ENCODE assay signal across 10 cellular contexts in the genomic region with DNA sequence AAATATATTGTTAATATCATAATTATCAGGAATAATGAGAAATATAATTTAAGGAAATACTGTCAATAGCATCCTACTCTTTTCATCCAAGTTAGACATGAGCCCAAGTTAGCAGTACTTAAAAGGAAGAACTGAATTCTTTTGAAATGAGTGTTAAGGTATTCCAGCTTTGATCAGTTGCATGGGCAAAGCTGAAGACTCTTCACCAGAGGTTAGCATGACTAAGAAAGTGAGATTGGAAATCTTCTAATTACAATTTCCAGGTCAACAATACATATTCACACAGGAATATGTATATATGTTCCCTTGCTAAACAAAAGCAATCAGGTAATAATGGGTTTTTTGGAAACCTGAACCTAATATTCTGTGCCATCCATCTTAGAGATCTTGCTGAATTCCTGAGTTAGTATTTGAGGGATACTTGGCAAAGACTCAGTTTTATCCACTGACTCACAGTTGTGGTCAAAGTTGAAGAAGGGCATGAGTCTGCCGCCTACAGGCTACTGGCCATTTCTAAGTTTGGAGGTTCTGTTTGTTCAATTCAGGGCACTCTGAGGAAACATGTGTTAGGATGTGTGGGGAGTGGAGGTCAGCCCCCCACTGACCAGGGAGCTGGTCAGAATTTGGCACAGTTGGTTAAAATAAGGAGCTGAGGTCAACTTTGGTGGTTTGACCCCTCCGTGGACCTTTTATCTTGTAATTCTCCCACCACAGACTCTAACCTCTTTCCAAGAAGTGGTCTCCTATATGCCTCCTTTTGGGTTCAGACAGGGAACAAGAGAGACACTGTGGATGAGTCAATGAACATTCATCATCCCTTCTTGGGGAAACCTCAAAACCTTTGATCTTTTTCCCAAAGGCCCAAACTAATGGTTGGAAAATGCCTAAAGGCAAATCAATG.
DNase-seq lines count a peak whose midpoint lies in the region; TF ChIP-seq lines count a peak whose summit lies in the region.
"Had no signal": no experiment of that assay in that cellular context is flagged by ENCODE, and none has a peak within 500 bp of the region (broad histone marks: within the 10 kb centered on the region; RNA-seq: fewer than 3 reads in every experiment).

No MANE protein-coding gene starts in this region.

- no peak overlapping the region for H3K4ac ChIP-seq in H9 (ENCODE audit: low read depth, low read length)

- no peak overlapping the region for H3T11ph ChIP-seq in H9 (ENCODE audit: low read length)

- no peak overlapping the region for H2AK5ac ChIP-seq in H9 (ENCODE audit: insufficient read length, low read length)

- no peaks in the 10 kb centered on the region for H4K20me1 ChIP-seq in H9 (ENCODE audit: control insufficient read depth, insufficient read depth, insufficient read length)

- H3K27me3 ChIP-seq in skeletal muscle satellite cell (ENCODE audit: control insufficient read depth, insufficient read depth, low read length) (no peaks in the 10 kb centered on the region), H9 (ENCODE audit: insufficient read depth, low read length) (no peaks in the 10 kb centered on the region)
- H3K27me3 ChIP-seq: stomach had no signal

- no peaks in the 10 kb centered on the region; a peak in 1 of 5 replicates for H3K9me3 Mint-ChIP-seq in H9
- no peaks in the 10 kb centered on the region for H3K9me3 Mint-ChIP-seq in activated CD4-positive, alpha-beta T cell treated with anti-CD3 and anti-CD28 coated beads, Interleukin-2, amount 10 ng/mL, durations not matched to agents 7 days and 5 days
- H3K9me3 Mint-ChIP-seq: activated naive CD4-positive, alpha-beta T cell treated with anti-CD3 and anti-CD28 coated beads, Interleukin-2, amount 50 U/mL, for 24 hours had no signal

- H3K79me1 ChIP-seq in H9 (ENCODE audit: insufficient read depth, low read depth, low read length, poor library complexity, severe bottlenecking), result no peaks in the 10 kb centered on the region

- H3K4me3 Mint-ChIP-seq in H9, result no peak overlapping the region
- H3K4me3 Mint-ChIP-seq in activated CD4-positive, alpha-beta T cell treated with anti-CD3 and anti-CD28 coated beads, Interleukin-2, amount 10 ng/mL, durations not matched to agents 7 days and 5 days, result no peak overlapping the region
- H3K4me3 Mint-ChIP-seq: activated naive CD4-positive, alpha-beta T cell treated with anti-CD3 and anti-CD28 coated beads, Interleukin-2, amount 50 U/mL, for 24 hours had no signal

- H3K56ac ChIP-seq in H9 (ENCODE audit: insufficient read length, low read depth, low read length), result no peak overlapping the region

- no peaks in the 10 kb centered on the region; the same call in 1 of the 2 replicates for H3K27me3 Mint-ChIP-seq in H9 (ENCODE audit: low read depth)
- H3K27me3 Mint-ChIP-seq in activated CD4-positive, alpha-beta T cell treated with anti-CD3 and anti-CD28 coated beads, Interleukin-2, amount 10 ng/mL, durations not matched to agents 7 days and 5 days, result peaks cover 4% of the 10 kb centered on the region
- H3K27me3 Mint-ChIP-seq: activated naive CD4-positive, alpha-beta T cell treated with anti-CD3 and anti-CD28 coated beads, Interleukin-2, amount 50 U/mL, for 24 hours had no signal

- no peak overlapping the region for H4K5ac ChIP-seq in H9 (ENCODE audit: insufficient read length, low read depth, low read length)

- no peak overlapping the region for H2BK120ac ChIP-seq in H9 (ENCODE audit: low read depth, low read length, poor library complexity, severe bottlenecking)

- POLR2A ChIA-PET in activated CD4-positive, alpha-beta T cell treated with anti-CD3 and anti-CD28 coated beads, Interleukin-2, amount 10 ng/mL, durations not matched to agents 7 days and 5 days (lab: Charles Lee), result no interaction called here

- no peak overlapping the region for H3K23ac ChIP-seq in H9 (ENCODE audit: insufficient read length, low read depth, low read length)

- H3K23me2 ChIP-seq in H9 (ENCODE audit: insufficient read length, low read depth, low read length, poor library complexity, severe bottlenecking), result no peaks in the 10 kb centered on the region

- 0 out of 7 replicates have a peak, but pooled peaks cover 0 to 2% (median 0%) of the 10 kb centered on the region in 3 experiments for H3K36me3 Mint-ChIP-seq in H9 (ENCODE audit: insufficient read depth in 1 of 3, low read depth in 3 of 3)
- no peaks in the 10 kb centered on the region for H3K36me3 Mint-ChIP-seq in activated CD4-positive, alpha-beta T cell treated with anti-CD3 and anti-CD28 coated beads, Interleukin-2, amount 10 ng/mL, durations not matched to agents 7 days and 5 days (ENCODE audit: low read depth)
- H3K36me3 Mint-ChIP-seq: activated naive CD4-positive, alpha-beta T cell treated with anti-CD3 and anti-CD28 coated beads, Interleukin-2, amount 50 U/mL, for 24 hours had no signal

- no peak overlapping the region for H3K4me3 ChIP-seq in skeletal muscle satellite cell (ENCODE audit: low read length)
- H3K4me3 ChIP-seq: mucosa of descending colon, stomach had no signal

- no peak overlapping the region for H2BK20ac ChIP-seq in H9 (ENCODE audit: low read depth, low read length, poor library complexity, severe bottlenecking)

- CTCF ChIA-PET in activated CD4-positive, alpha-beta T cell treated with anti-CD3 and anti-CD28 coated beads, Interleukin-2, amount 10 ng/mL, durations not matched to agents 7 days and 5 days (lab: Charles Lee), result interaction anchor here (1.0 kb wide), 1 partner anchor 9 kb away, joined by 3 read pairs; no protein-coding TSS in a partner anchor

- H3K27ac Mint-ChIP-seq in H9, result no peak overlapping the region
- H3K27ac Mint-ChIP-seq in activated CD4-positive, alpha-beta T cell treated with anti-CD3 and anti-CD28 coated beads, Interleukin-2, amount 10 ng/mL, durations not matched to agents 7 days and 5 days, result no peak overlapping the region
- H3K27ac Mint-ChIP-seq: activated naive CD4-positive, alpha-beta T cell treated with anti-CD3 and anti-CD28 coated beads, Interleukin-2, amount 50 U/mL, for 24 hours had no signal

- H4K91ac ChIP-seq in H9 (ENCODE audit: insufficient read length, low read depth, low read length), result no peak overlapping the region

- H3K36me3 ChIP-seq in skeletal muscle satellite cell (ENCODE audit: insufficient read depth, low read length), result no peaks in the 10 kb centered on the region
- H3K36me3 ChIP-seq: stomach had no signal

- peak; percentile 75 for DNase-seq in H4 (ENCODE audit: low spot score)
- peak; percentile 100 for DNase-seq in RPMI7951 (ENCODE audit: low read depth)
- DNase-seq in epithelial cell of prostate (ENCODE audit: low read depth, low spot score), result no peak
- DNase-seq in H9, result no peak
- DNase-seq in posterior vena cava (ENCODE audit: low spot score), result no peak
- no peak for DNase-seq in activated CD4-positive, alpha-beta T cell treated with anti-CD3 and anti-CD28 coated beads, Interleukin-2, amount 10 ng/mL, durations not matched to agents 7 days and 5 days
- DNase-seq: mucosa of descending colon, stomach had no signal

- TF ChIP-seq CTCF in H9 (conservative IDR thresholded peaks at IDR 0.05), result no peak

- H3K27ac ChIP-seq in epithelial cell of prostate, result peak overlapping the region; percentile 55
- H3K27ac ChIP-seq in H9 (ENCODE audit: insufficient read length, low read depth, low read length), result no peak overlapping the region
- H3K27ac ChIP-seq: stomach had no signal

- H3K4me2 ChIP-seq in skeletal muscle satellite cell (ENCODE audit: low read length), result peak overlapping the region; percentile 41
- no peak overlapping the region for H3K4me2 ChIP-seq in H9 (ENCODE audit: insufficient read depth, insufficient read length, low read length)

- no peaks in the 10 kb centered on the region for H3K79me2 ChIP-seq in H9 (ENCODE audit: insufficient read depth, low read length)

- H2BK12ac ChIP-seq in H9 (ENCODE audit: insufficient read length, low read depth, low read length), result no peak overlapping the region

- H4K8ac ChIP-seq in H9 (replicated peaks; ENCODE audit: insufficient read length, low read depth, low read length), result no peak overlapping the region

- no peak overlapping the region for H3K18ac ChIP-seq in H9 (ENCODE audit: insufficient read length, low read depth, low read length)

- H3K9me3 ChIP-seq in skeletal muscle satellite cell (replicated peaks; ENCODE audit: low read length) (no peaks in the 10 kb centered on the region), H9 (ENCODE audit: control insufficient read depth, low read depth, low read length) (no peaks in the 10 kb centered on the region)
- H3K9me3 ChIP-seq: mucosa of descending colon, stomach had no signal

- H3K4me1 ChIP-seq in skeletal muscle satellite cell (ENCODE audit: control insufficient read depth, insufficient read depth, low read length) (peaks cover 45% of the 10 kb centered on the region), H9 (ENCODE audit: insufficient read depth, low read length) (no peaks in the 10 kb centered on the region)

- intact Hi-C loops in posterior vena cava (cut with DNase I), result no loop called here

- no CpG with 5 or more reads among the region's 2 CpGs for WGBS in H9 (ENCODE audit: extremely low coverage, insufficient read length, low lambda C conversion rate)

- H2BK5ac ChIP-seq in H9 (ENCODE audit: insufficient read length, low read length), result no peak overlapping the region

- no peaks in the 10 kb centered on the region for H3K4me1 Mint-ChIP-seq in H9
- peaks cover 6% of the 10 kb centered on the region for H3K4me1 Mint-ChIP-seq in activated CD4-positive, alpha-beta T cell treated with anti-CD3 and anti-CD28 coated beads, Interleukin-2, amount 10 ng/mL, durations not matched to agents 7 days and 5 days
- H3K4me1 Mint-ChIP-seq: activated naive CD4-positive, alpha-beta T cell treated with anti-CD3 and anti-CD28 coated beads, Interleukin-2, amount 50 U/mL, for 24 hours had no signal

- H3K9ac ChIP-seq in skeletal muscle satellite cell (ENCODE audit: low read depth, low read length), result no peak overlapping the region
- no peak overlapping the region for H3K9ac ChIP-seq in H9 (ENCODE audit: extremely low read depth, insufficient read length, low read length)

- no peak overlapping the region for H2AFZ ChIP-seq in H9 (ENCODE audit: low read length)

- no peak overlapping the region for H2BK15ac ChIP-seq in H9 (ENCODE audit: low read depth, low read length)

- H3K14ac ChIP-seq in H9 (ENCODE audit: insufficient read depth, low read length), result no peak overlapping the region

Comparison
In these comparisons a context has a peak if more than half of its experiments do, and no peak if none do; other contexts are left out.
1. DNase-seq: peak in H4 (single experiment) and RPMI7951 (single experiment); none in epithelial cell of prostate (single experiment), H9 (single experiment), posterior vena cava (single experiment) and activated CD4-positive, alpha-beta T cell treated with anti-CD3 and anti-CD28 coated beads, Interleukin-2, amount 10 ng/mL, durations not matched to agents 7 days and 5 days (single experiment).